ENCODE assay signal across 23 cellular contexts in the genomic region with DNA sequence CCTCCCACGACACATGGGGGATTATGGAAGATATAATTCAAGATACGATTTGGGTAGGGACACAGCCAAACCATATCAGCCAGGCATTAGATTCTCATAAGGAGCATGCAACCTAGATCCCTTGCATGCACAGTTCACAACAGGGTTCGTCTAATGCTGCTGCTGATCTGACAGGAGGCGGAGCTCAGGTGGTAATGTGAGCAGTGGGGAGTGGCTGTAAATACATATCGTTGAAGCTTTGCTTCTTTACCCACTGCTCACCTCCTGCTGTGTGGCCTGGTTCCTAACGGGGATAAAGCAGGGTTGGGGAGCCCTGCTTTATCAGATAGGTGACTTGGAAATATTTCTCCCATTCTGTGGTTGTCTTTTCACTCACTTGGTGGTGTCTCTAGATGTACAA.
"Had no signal": no experiment of that assay in that cellular context is flagged by ENCODE, and none has a peak within 500 bp of the region (broad histone marks: within the 10 kb centered on the region; RNA-seq: fewer than 3 reads in every experiment).

No MANE protein-coding gene starts in this region.

- FAIRE-seq: endometrium, frontal cortex, keratinocyte had no signal

- H3K9me3 ChIP-seq: lower lobe of right lung, psoas muscle, sigmoid colon, testis, tibial artery had no signal

- H2AFZ ChIP-seq: parathyroid adenoma had no signal

- H3K4me1 ChIP-seq: lower lobe of right lung, psoas muscle, sigmoid colon, testis, tibial artery had no signal

- H3K36me3 Mint-ChIP-seq: natural killer cell; stimulated activated effector memory CD8-positive, alpha-beta T cell treated with anti-CD3 and anti-CD28 coated beads, Interleukin-12 subunit alpha, Interleukin-12 subunit beta, amount 100 ng/mL, for 72 hours had no signal

- H3K4me3 ChIP-seq: lower lobe of right lung, psoas muscle, sigmoid colon, testis, tibial artery had no signal

- H3K36me3 ChIP-seq: lower lobe of right lung, sigmoid colon, tibial artery had no signal

- H3K4me3 Mint-ChIP-seq: effector memory CD8-positive, alpha-beta T cell; natural killer cell; neural crest cell; stimulated activated effector memory CD8-positive, alpha-beta T cell treated with anti-CD3 and anti-CD28 coated beads, Interleukin-12 subunit alpha, Interleukin-12 subunit beta, amount 100 ng/mL, for 72 hours; type B pancreatic cell had no signal

- H3K27ac Mint-ChIP-seq: effector memory CD8-positive, alpha-beta T cell; natural killer cell; stimulated activated effector memory CD8-positive, alpha-beta T cell treated with anti-CD3 and anti-CD28 coated beads, Interleukin-12 subunit alpha, Interleukin-12 subunit beta, amount 100 ng/mL, for 72 hours; type B pancreatic cell had no signal

- DNase-seq: cortex of kidney; effector memory CD8-positive, alpha-beta T cell; erythroblast; hypothalamus; left ventricle myocardium superior; lower lobe of right lung; natural killer cell; psoas muscle; right cardiac atrium; sigmoid colon; stimulated activated CD4-positive, alpha-beta T cell treated with anti-CD3 and anti-CD28 coated beads, Interleukin-2, amount 100 ng/mL, for 24 hours; stimulated activated CD4-positive, alpha-beta T cell treated with anti-CD3 and anti-CD28 coated beads, Interleukin-4, amount 100 ng/mL, for 24 hours; stimulated activated naive CD4-positive, alpha-beta T cell treated with Interleukin-2 at 50 U/mL for 16 hours; substantia nigra; testis; tibial artery had no signal

- H3K9ac ChIP-seq: parathyroid adenoma had no signal

- H3K4me1 Mint-ChIP-seq: natural killer cell; stimulated activated effector memory CD8-positive, alpha-beta T cell treated with anti-CD3 and anti-CD28 coated beads, Interleukin-12 subunit alpha, Interleukin-12 subunit beta, amount 100 ng/mL, for 72 hours had no signal

- H3K27ac ChIP-seq: lower lobe of right lung, parathyroid adenoma, psoas muscle, sigmoid colon, testis, tibial artery had no signal

- ATAC-seq: effector memory CD8-positive, alpha-beta T cell; left ventricle myocardium superior; lower lobe of right lung; natural killer cell; psoas muscle; right cardiac atrium; stimulated activated effector memory CD8-positive, alpha-beta T cell treated with anti-CD3 and anti-CD28 coated beads, Interleukin-12 subunit alpha, Interleukin-12 subunit beta, amount 100 ng/mL, for 72 hours had no signal

- H3K27me3 ChIP-seq: sigmoid colon, testis, tibial artery had no signal

- H3K9me3 Mint-ChIP-seq: effector memory CD8-positive, alpha-beta T cell; natural killer cell; neural crest cell; stimulated activated effector memory CD8-positive, alpha-beta T cell treated with anti-CD3 and anti-CD28 coated beads, Interleukin-12 subunit alpha, Interleukin-12 subunit beta, amount 100 ng/mL, for 72 hours had no signal
